ENCODE assay signal across 37 cellular contexts in genomic region chr16:14366447-14366846, GRCh38.
"Had no signal": no experiment of that assay in that cellular context is flagged by ENCODE, and none has a peak within 500 bp of the region (broad histone marks: within the 10 kb centered on the region; RNA-seq: fewer than 3 reads in every experiment).

No MANE protein-coding gene starts in this region.

- H3K9me3 ChIP-seq: adrenal gland, body of pancreas, breast epithelium had no signal

- H3K4me3 ChIP-seq: adrenal gland, body of pancreas, breast epithelium had no signal

- H3K4me1 ChIP-seq: adrenal gland, breast epithelium had no signal

- ATAC-seq: activated CD8-positive, alpha-beta T cell treated with anti-CD3 and anti-CD28 coated beads for 36 hours; activated naive CD4-positive, alpha-beta T cell treated with anti-CD3 and anti-CD28 coated beads, Interleukin-2, amount 50 U/mL, for 72 hours; activated T-cell treated with anti-CD3 and anti-CD28 coated beads, Interleukin-2, amount 50 U/mL, for 4 hours; activated T-cell treated with anti-CD3 and anti-CD28 coated beads, Interleukin-2, amount 50 U/mL, for 72 hours; activated T-helper 17 cell treated with anti-CD3 and anti-CD28 coated beads, Interleukin-2, amount 50 U/mL, for 72 hours; body of pancreas had no signal

- FAIRE-seq: astrocyte, TTC549 had no signal

- DNase-seq: activated B cell treated with CpG ODN at 0.5 μM for 24 hours; activated CD4-positive, alpha-beta memory T cell treated with anti-CD3 and anti-CD28 coated beads for 36 hours; activated CD4-positive, alpha-beta T cell treated with anti-CD3 and anti-CD28 coated beads for 4 hours; activated CD4-positive, alpha-beta T cell treated with anti-CD3 and anti-CD28 coated beads, Interleukin-2, amount 10 ng/mL, durations not matched to agents 24 days and 14 days; activated CD4-positive, alpha-beta T cell treated with anti-CD3 and anti-CD28 coated beads, Interleukin-2, amount 50 U/mL, for 1 hour; activated CD4-positive, alpha-beta T cell treated with anti-CD3 and anti-CD28 coated beads, Interleukin-2, amount 50 U/mL, for 4 hours; activated CD4-positive, CD25-positive, alpha-beta regulatory T cell treated with anti-CD3 and anti-CD28 coated beads, Interleukin-2, amount 50 U/mL, for 72 hours; activated CD8-positive, alpha-beta memory T cell treated with anti-CD3 and anti-CD28 coated beads, Interleukin-2, amount 50 U/mL, for 4 hours; activated CD8-positive, alpha-beta T cell treated with anti-CD3 and anti-CD28 coated beads for 36 hours; activated effector memory CD4-positive, alpha-beta T cell treated with anti-CD3 and anti-CD28 coated beads, Interleukin-2, amount 50 U/mL, for 16 hours; activated gamma-delta T cell treated with Interleukin-2 at 50 U/mL for 16 hours; activated naive CD4-positive, alpha-beta T cell; activated naive CD4-positive, alpha-beta T cell treated with anti-CD3 and anti-CD28 coated beads for 36 hours; activated naive CD4-positive, alpha-beta T cell treated with anti-CD3 and anti-CD28 coated beads, Interleukin-2, amount 50 U/mL, for 16 hours; activated naive CD8-positive, alpha-beta T cell treated with anti-CD3 and anti-CD28 coated beads for 36 hours; activated T-cell treated with anti-CD3 and anti-CD28 coated beads for 4 hours; activated T-cell treated with anti-CD3 and anti-CD28 coated beads, Interleukin-2, amount 50 U/mL, for 1 hour; activated T-cell treated with anti-CD3 and anti-CD28 coated beads, Interleukin-2, amount 50 U/mL, for 4 hours; activated T-cell treated with anti-CD3 and anti-CD28 coated beads, Interleukin-2, amount 50 U/mL, for 72 hours; adrenal gland; amniotic stem cell; aorta; body of pancreas; brain microvascular endothelial cell; central memory CD4-positive, alpha-beta T cell; T-helper 1 cell; T-helper 2 cell; T-helper 9 cell had no signal

- H3K27ac ChIP-seq: adrenal gland, body of pancreas, brain microvascular endothelial cell, breast epithelium, VCaP had no signal

- H3K9me3 Mint-ChIP-seq: activated B cell treated with CpG ODN at 0.5 μM for 24 hours; activated CD4-positive, alpha-beta memory T cell treated with anti-CD3 and anti-CD28 coated beads for 36 hours; activated CD4-positive, alpha-beta T cell treated with anti-CD3 and anti-CD28 coated beads, Interleukin-2, amount 10 ng/mL, durations not matched to agents 24 days and 14 days; activated CD8-positive, alpha-beta T cell treated with anti-CD3 and anti-CD28 coated beads for 36 hours; activated naive CD4-positive, alpha-beta T cell treated with anti-CD3 and anti-CD28 coated beads for 36 hours; activated naive CD4-positive, alpha-beta T cell treated with anti-CD3 and anti-CD28 coated beads, Interleukin-2, amount 50 U/mL, for 72 hours; activated naive CD8-positive, alpha-beta T cell treated with anti-CD3 and anti-CD28 coated beads for 36 hours; activated T-cell treated with anti-CD3 and anti-CD28 coated beads, Interleukin-2, amount 50 U/mL, for 4 hours; activated T-cell treated with anti-CD3 and anti-CD28 coated beads, Interleukin-2, amount 50 U/mL, for 72 hours; activated T-helper 1 cell treated with anti-CD3 and anti-CD28 coated beads, Interleukin-12 subunit alpha, Interleukin-12 subunit beta, Interleukin-2, Interleukin-4 antibody, amounts not matched to agents 30 ng/mL and 10 ng/mL and 1 ng/mL, durations not matched to agents 14 hours and 24 hours and 36 hours; activated T-helper 17 cell treated with anti-CD3 and anti-CD28 coated beads, Interleukin-2, amount 50 U/mL, for 72 hours; T-helper 1 cell treated with Interleukin-12 subunit alpha and Interleukin-12 subunit beta and Interleukin-4 antibody, amounts not matched to agents 30 μg/mL and 1 μg/mL, for 36 hours; T-helper 2 cell treated with Interferon-gamma antibody and Interleukin-4, amounts not matched to agents 5 μg/mL and 100 μg/mL, for 36 hours had no signal

- H3K27me3 Mint-ChIP-seq: activated CD4-positive, alpha-beta memory T cell treated with anti-CD3 and anti-CD28 coated beads for 36 hours; activated CD4-positive, alpha-beta T cell treated with anti-CD3 and anti-CD28 coated beads, Interleukin-2, amount 10 ng/mL, durations not matched to agents 24 days and 14 days; activated CD8-positive, alpha-beta T cell treated with anti-CD3 and anti-CD28 coated beads for 36 hours; activated naive CD8-positive, alpha-beta T cell treated with anti-CD3 and anti-CD28 coated beads for 36 hours had no signal

- H3K4me3 Mint-ChIP-seq: activated B cell treated with CpG ODN at 0.5 μM for 24 hours; activated CD4-positive, alpha-beta memory T cell treated with anti-CD3 and anti-CD28 coated beads for 36 hours; activated CD4-positive, alpha-beta T cell treated with anti-CD3 and anti-CD28 coated beads, Interleukin-2, amount 10 ng/mL, durations not matched to agents 24 days and 14 days; activated CD8-positive, alpha-beta T cell treated with anti-CD3 and anti-CD28 coated beads for 36 hours; activated naive CD4-positive, alpha-beta T cell treated with anti-CD3 and anti-CD28 coated beads for 36 hours; activated naive CD8-positive, alpha-beta T cell treated with anti-CD3 and anti-CD28 coated beads for 36 hours; activated T-cell treated with anti-CD3 and anti-CD28 coated beads, Interleukin-2, amount 50 U/mL, for 4 hours; activated T-cell treated with anti-CD3 and anti-CD28 coated beads, Interleukin-2, amount 50 U/mL, for 72 hours; activated T-helper 1 cell treated with anti-CD3 and anti-CD28 coated beads, Interleukin-12 subunit alpha, Interleukin-12 subunit beta, Interleukin-2, Interleukin-4 antibody, amounts not matched to agents 30 ng/mL and 10 ng/mL and 1 ng/mL, durations not matched to agents 14 hours and 24 hours and 36 hours; activated T-helper 17 cell treated with anti-CD3 and anti-CD28 coated beads, Interleukin-2, amount 50 U/mL, for 72 hours; T-helper 1 cell treated with Interleukin-12 subunit alpha and Interleukin-12 subunit beta and Interleukin-4 antibody, amounts not matched to agents 30 μg/mL and 1 μg/mL, for 36 hours; T-helper 2 cell treated with Interferon-gamma antibody and Interleukin-4, amounts not matched to agents 5 μg/mL and 100 μg/mL, for 36 hours had no signal

- H3K4me1 Mint-ChIP-seq: activated B cell treated with CpG ODN at 0.5 μM for 24 hours; activated CD4-positive, alpha-beta T cell treated with anti-CD3 and anti-CD28 coated beads, Interleukin-2, amount 10 ng/mL, durations not matched to agents 24 days and 14 days; activated naive CD8-positive, alpha-beta T cell treated with anti-CD3 and anti-CD28 coated beads for 36 hours; activated T-helper 17 cell treated with anti-CD3 and anti-CD28 coated beads, Interleukin-2, amount 50 U/mL, for 72 hours had no signal

- H3K27me3 ChIP-seq: adrenal gland, body of pancreas, brain microvascular endothelial cell, breast epithelium had no signal

- H3K36me3 ChIP-seq: adrenal gland, brain microvascular endothelial cell, breast epithelium had no signal

- H3K27ac Mint-ChIP-seq: activated B cell treated with CpG ODN at 0.5 μM for 24 hours; activated CD4-positive, alpha-beta memory T cell treated with anti-CD3 and anti-CD28 coated beads for 36 hours; activated CD4-positive, alpha-beta T cell treated with anti-CD3 and anti-CD28 coated beads, Interleukin-2, amount 10 ng/mL, durations not matched to agents 24 days and 14 days; activated CD8-positive, alpha-beta T cell treated with anti-CD3 and anti-CD28 coated beads for 36 hours; activated naive CD4-positive, alpha-beta T cell treated with anti-CD3 and anti-CD28 coated beads for 36 hours; activated naive CD4-positive, alpha-beta T cell treated with anti-CD3 and anti-CD28 coated beads, Interleukin-2, amount 50 U/mL, for 72 hours; activated naive CD8-positive, alpha-beta T cell treated with anti-CD3 and anti-CD28 coated beads for 36 hours; activated T-cell treated with anti-CD3 and anti-CD28 coated beads, Interleukin-2, amount 50 U/mL, for 72 hours; activated T-helper 1 cell treated with anti-CD3 and anti-CD28 coated beads, Interleukin-12 subunit alpha, Interleukin-12 subunit beta, Interleukin-2, Interleukin-4 antibody, amounts not matched to agents 30 ng/mL and 10 ng/mL and 1 ng/mL, durations not matched to agents 14 hours and 24 hours and 36 hours; activated T-helper 17 cell treated with anti-CD3 and anti-CD28 coated beads, Interleukin-2, amount 50 U/mL, for 72 hours; T-helper 1 cell treated with Interleukin-12 subunit alpha and Interleukin-12 subunit beta and Interleukin-4 antibody, amounts not matched to agents 30 μg/mL and 1 μg/mL, for 36 hours; T-helper 2 cell treated with Interferon-gamma antibody and Interleukin-4, amounts not matched to agents 5 μg/mL and 100 μg/mL, for 36 hours had no signal
